19 cellular contexts compared by ENCODE assay signal in the genomic region with DNA sequence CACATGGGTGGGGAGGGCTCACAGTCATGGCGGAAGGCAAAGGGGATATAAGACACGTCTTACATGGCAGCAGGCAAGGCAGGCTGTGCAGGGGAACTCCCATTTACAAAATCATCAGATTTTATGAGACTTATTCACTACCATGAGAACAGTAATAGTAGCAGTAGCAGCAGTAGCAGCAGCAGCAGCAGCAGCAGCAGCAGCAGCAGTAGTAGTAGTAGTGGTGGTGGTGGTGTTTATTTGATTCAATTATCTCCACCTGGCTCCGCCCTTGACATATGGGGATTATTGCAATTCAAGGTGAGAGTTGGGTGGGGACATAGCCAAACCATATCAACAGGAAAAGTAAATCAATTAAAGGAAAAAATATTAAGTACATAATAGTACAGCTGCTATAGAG.
DNase-seq lines count a peak whose midpoint lies in the region; FAIRE-seq lines count a peak whose summit lies in the region.
"Had no signal": no experiment of that assay in that cellular context is flagged by ENCODE, and none has a peak within 500 bp of the region (broad histone marks: within the 10 kb centered on the region; RNA-seq: fewer than 3 reads in every experiment).

No MANE protein-coding gene starts in this region.

- FAIRE-seq in GM19239 (lab: Jason Lieb, UNC): peak; percentile 21
- FAIRE-seq: A549, D721Med, G401.6, GM12891 had no signal

- DNase-seq in DMS 273 (lab: John Stamatoyannopoulos, UW; ENCODE audit: unreplicated experiment): peak; percentile 3
- DNase-seq in DMS 273 treated with DMSO at 0.1 percent for 48 hours (lab: John Stamatoyannopoulos, UW): no peak
- peak; percentile 19 for DNase-seq in NCI-H748 (lab: John Stamatoyannopoulos, UW; ENCODE audit: unreplicated experiment)
- DNase-seq in NCI-H748 treated with DMSO at 0.1 percent for 48 hours (lab: John Stamatoyannopoulos, UW): no peak
- no peak for DNase-seq in GM19239 (ENCODE audit: insufficient read length, low spot score)
- peak; percentile 40 for DNase-seq in NCI-H69 (lab: John Stamatoyannopoulos, UW)
- no peak for DNase-seq in HPDE6-E6E7 (ENCODE audit: extremely low spot score)
- no peak for DNase-seq in cortex of kidney (lab: John Stamatoyannopoulos, UW)
- DNase-seq: AML-193; Caco-2; Calu3; CD4-positive, alpha-beta T cell; CD8-positive, alpha-beta T cell; DMS79 treated with DMSO at 0.1 percent for 48 hours; GF-D8 had no signal

Comparison
In these comparisons a context has a peak if more than half of its experiments do, and no peak if none do; other contexts are left out.
1. DNase-seq: peak in DMS 273 (single experiment), NCI-H748 (single experiment) and NCI-H69 (single experiment); none in DMS 273 treated with DMSO at 0.1 percent for 48 hours (single experiment), NCI-H748 treated with DMSO at 0.1 percent for 48 hours (single experiment), GM19239 (single experiment), HPDE6-E6E7 (single experiment) and cortex of kidney (single experiment).